Comparison of ENCODE assay signal across 8 cellular contexts in genomic region chr5:132961123-132961815, GRCh38. TPM values are rescaled to one million over a fixed set of nuclear protein-coding genes. Genes with fewer than 3 reads are reported as not detected.
A peak's percentile ranks its signal among the peaks of the same experiment; 100 is the strongest.
DNase-seq lines count a peak whose midpoint lies in the region; TF ChIP-seq lines count a peak whose summit lies in the region.
"Not testable (repeated sequence)": the region's sequence is repeated elsewhere in the genome, so short reads cannot be mapped to it uniquely, and the experiment has no call there.

No MANE protein-coding gene starts in this region.

- not testable (repeated sequence) for H4K5ac ChIP-seq in mesendoderm (ENCODE audit: low read length)

- peaks cover 32% of the 10 kb centered on the region for H3K4me1 Mint-ChIP-seq in activated CD4-positive, alpha-beta memory T cell treated with anti-CD3 and anti-CD28 coated beads for 36 hours (ENCODE audit: low read depth)
- H3K4me1 Mint-ChIP-seq in MCF 10A (ENCODE audit: insufficient read depth, unreplicated experiment), result peaks cover 20% of the 10 kb centered on the region

- H3F3A ChIP-seq in DOHH2 (ENCODE audit: control insufficient read depth, insufficient read depth), result not testable (repeated sequence)

- not testable (repeated sequence) for H2AK5ac ChIP-seq in mesendoderm (ENCODE audit: low read length)

- not testable (repeated sequence) for DNase-seq in NB4 (ENCODE audit: low read depth); activated CD4-positive, alpha-beta memory T cell treated with anti-CD3 and anti-CD28 coated beads for 36 hours; foreskin fibroblast; mesendoderm; vagina (ENCODE audit: extremely low spot score in 2 of 2)
- peak; percentile 21 for DNase-seq in MCF 10A (ENCODE audit: unreplicated experiment)
- peak; percentile 74 for DNase-seq in renal cortical epithelial cell (ENCODE audit: low read depth)

- not testable (repeated sequence) for TF ChIP-seq POLR2A in NB4 (IDR thresholded peaks at IDR 0.05; ENCODE audit: extremely low read depth, insufficient read length); vagina (IDR thresholded peaks at IDR 0.05)

- peaks cover 18% of the 10 kb centered on the region for H3K36me3 ChIP-seq in DOHH2 (ENCODE audit: control insufficient read depth, low read length)
- H3K36me3 ChIP-seq in mesendoderm (ENCODE audit: control insufficient read depth, insufficient read depth, low read length); vagina: not testable (repeated sequence)

- not testable (repeated sequence) for BruUV-seq in MCF 10A (replicated peaks; lab: Mats Ljungman, UMichigan)

- H3K4me3 ChIP-seq in DOHH2 (ENCODE audit: low read length) (peak overlapping the region; percentile 96), NB4 (ENCODE audit: low read depth, low read length) (peak overlapping the region; percentile 80), foreskin fibroblast (ENCODE audit: low read depth in 1 of 2, low read length in 2 of 2) (peak overlapping the region; percentile 67 to 96), vagina (peak overlapping the region; percentile 19 to 78)
- not testable (repeated sequence) for H3K4me3 ChIP-seq in mesendoderm (ENCODE audit: low read length)

- H3K9me2 ChIP-seq in DOHH2 (replicated peaks; ENCODE audit: control insufficient read depth, low read length), result not testable (repeated sequence)

- not testable (repeated sequence) for H3K9me3 Mint-ChIP-seq in activated CD4-positive, alpha-beta memory T cell treated with anti-CD3 and anti-CD28 coated beads for 36 hours; MCF 10A (ENCODE audit: unreplicated experiment)

- not testable (repeated sequence) for H3K79me1 ChIP-seq in mesendoderm (ENCODE audit: low read length)

- not testable (repeated sequence) for H3K27me3 Mint-ChIP-seq in activated CD4-positive, alpha-beta memory T cell treated with anti-CD3 and anti-CD28 coated beads for 36 hours; MCF 10A (ENCODE audit: insufficient read depth, unreplicated experiment)

- H3K27ac Mint-ChIP-seq in activated CD4-positive, alpha-beta memory T cell treated with anti-CD3 and anti-CD28 coated beads for 36 hours, result peak overlapping the region; percentile 5
- H3K27ac Mint-ChIP-seq in MCF 10A (ENCODE audit: low read depth, unreplicated experiment), result peak overlapping the region; percentile 100

- H3K4me2 ChIP-seq in DOHH2 (ENCODE audit: low read length), result peak overlapping the region; percentile 97
- not testable (repeated sequence) for H3K4me2 ChIP-seq in mesendoderm (ENCODE audit: low read length)

- intact Hi-C loops in activated CD4-positive, alpha-beta memory T cell treated with anti-CD3 and anti-CD28 coated beads for 36 hours (cut with micrococcal nuclease); MCF 10A (cut with micrococcal nuclease): not testable (repeated sequence)
- intact Hi-C loops in vagina (cut with DNase I), result loop anchor here (5.0 kb wide), 1 partner anchor 91 kb away; the partner anchor contains the start of gene HSPA4

- not testable (repeated sequence) for TF ChIP-seq CTCF in DOHH2 (IDR thresholded peaks at IDR 0.05; ENCODE audit: low read depth, low read length, poor library complexity, severe bottlenecking); NB4 (IDR thresholded peaks at IDR 0.05; ENCODE audit: low read depth, low read length); MCF 10A (IDR thresholded peaks at IDR 0.05; ENCODE audit: unreplicated experiment); foreskin fibroblast (IDR thresholded peaks at IDR 0.05; ENCODE audit: low read depth, low read length); vagina (IDR thresholded peaks at IDR 0.05)

- H2BK5ac ChIP-seq in mesendoderm (ENCODE audit: low read length), result not testable (repeated sequence)

- not testable (repeated sequence) for H3K27me3 ChIP-seq in DOHH2 (ENCODE audit: control insufficient read depth, low read length); mesendoderm (ENCODE audit: insufficient read depth, low read length, poor library complexity); vagina

- not testable (repeated sequence) for H4K8ac ChIP-seq in mesendoderm (ENCODE audit: low read depth, low read length)

- POLR2A ChIA-PET in activated CD4-positive, alpha-beta memory T cell treated with anti-CD3 and anti-CD28 coated beads for 36 hours (lab: Charles Lee), result interaction anchor here (3.0 kb wide), 1 partner anchor 91 kb away, joined by 27 read pairs; the partner anchor contains the start of gene HSPA4
- POLR2A ChIA-PET in MCF 10A (lab: Yijun Ruan, JAX), result interaction anchor here (0.7 to 8.1 kb wide), 39 partner anchors 8 to 1768 kb away, joined by 3 to 311 read pairs (median 5); partner anchors contain the start of genes HSPA4, KIF3A, VDAC1 and ZCCHC10

- not testable (repeated sequence) for H3K23ac ChIP-seq in mesendoderm (ENCODE audit: low read length)

- H3K79me2 ChIP-seq in DOHH2 (ENCODE audit: control insufficient read depth, low read length), result peaks cover 70% of the 10 kb centered on the region
- peaks cover 50% of the 10 kb centered on the region for H3K79me2 ChIP-seq in mesendoderm (ENCODE audit: control insufficient read depth, insufficient read depth, low read length)

- H2BK120ac ChIP-seq in mesendoderm (ENCODE audit: low read depth, low read length), result not testable (repeated sequence)

- H3K56ac ChIP-seq in mesendoderm (ENCODE audit: low read length), result not testable (repeated sequence)

- CTCF ChIA-PET in activated CD4-positive, alpha-beta memory T cell treated with anti-CD3 and anti-CD28 coated beads for 36 hours (lab: Charles Lee), result interaction anchor here (1.1 to 2.6 kb wide), 2 partner anchors 9 to 78 kb away, joined by 3 to 7 read pairs; no protein-coding TSS in a partner anchor
- CTCF ChIA-PET in MCF 10A (lab: Yijun Ruan, JAX), result interaction anchor here (0.7 to 1.4 kb wide), 4 partner anchors 24 to 73 kb away, joined by 3 to 4 read pairs (median 4); no protein-coding TSS in a partner anchor

- not testable (repeated sequence) for H3K9me3 ChIP-seq in DOHH2 (ENCODE audit: control insufficient read depth, insufficient read depth, low read length); vagina

- not testable (repeated sequence) for H3K27ac ChIP-seq in DOHH2 (ENCODE audit: low read depth, low read length); mesendoderm (ENCODE audit: low read depth, low read length)
- H3K27ac ChIP-seq in vagina, result peak overlapping the region; percentile 99

- H3K4ac ChIP-seq in mesendoderm (ENCODE audit: low read depth, low read length), result not testable (repeated sequence)

- H3K18ac ChIP-seq in mesendoderm (ENCODE audit: low read length), result not testable (repeated sequence)

- H2BK15ac ChIP-seq in mesendoderm (replicated peaks; ENCODE audit: low read depth), result not testable (repeated sequence)

- H3K36me3 Mint-ChIP-seq in activated CD4-positive, alpha-beta memory T cell treated with anti-CD3 and anti-CD28 coated beads for 36 hours, result peaks cover 10% of the 10 kb centered on the region
- peaks cover 31% of the 10 kb centered on the region for H3K36me3 Mint-ChIP-seq in MCF 10A (ENCODE audit: insufficient read depth, unreplicated experiment)

- WGBS in mesendoderm (ENCODE audit: extremely low coverage, insufficient coverage, low lambda C conversion rate), result no CpG with 5 or more reads among the region's 11 CpGs

- H4K20me1 ChIP-seq in DOHH2 (ENCODE audit: control insufficient read depth, insufficient read depth, low read depth, low read length), result peaks cover 16% of the 10 kb centered on the region; the same call in 1 of the 2 replicates

- H3K4me1 ChIP-seq in DOHH2 (ENCODE audit: control insufficient read depth, low read length), result peaks cover 29% of the 10 kb centered on the region
- H3K4me1 ChIP-seq in mesendoderm (ENCODE audit: control insufficient read depth, low read depth, low read length), result not testable (repeated sequence)
- peaks cover 57% of the 10 kb centered on the region for H3K4me1 ChIP-seq in vagina

- H3K4me3 Mint-ChIP-seq in activated CD4-positive, alpha-beta memory T cell treated with anti-CD3 and anti-CD28 coated beads for 36 hours, result peak overlapping the region; percentile 93
- H3K4me3 Mint-ChIP-seq in MCF 10A (ENCODE audit: unreplicated experiment), result peak overlapping the region; percentile 95

- H3K9ac ChIP-seq in mesendoderm (ENCODE audit: low read length), result peak overlapping the region; percentile 42

RNA-seq across cellular contexts. Expression of gene AFF4, which starts 2.2 kb away (rescaled TPM):
- total RNA-seq in activated CD4-positive, alpha-beta memory T cell treated with anti-CD3 and anti-CD28 coated beads for 36 hours, result 10 to 100 TPM; 21.9 to 22.1 TPM
- total RNA-seq in MCF 10A (2022), result 200 and 206 TPM in 2 replicates
- polyA plus RNA-seq in mesendoderm (2013, experiment 1 of 2), result 41.6 TPM
- polyA plus RNA-seq in mesendoderm (2013, experiment 2 of 2), result 40.5 TPM
- total RNA-seq in renal cortical epithelial cell, result 48.6 and 95.0 TPM in 2 replicates
- 79.1 TPM for total RNA-seq in vagina
